Comparison of ENCODE assay signal across 8 cellular contexts in the genomic region with DNA sequence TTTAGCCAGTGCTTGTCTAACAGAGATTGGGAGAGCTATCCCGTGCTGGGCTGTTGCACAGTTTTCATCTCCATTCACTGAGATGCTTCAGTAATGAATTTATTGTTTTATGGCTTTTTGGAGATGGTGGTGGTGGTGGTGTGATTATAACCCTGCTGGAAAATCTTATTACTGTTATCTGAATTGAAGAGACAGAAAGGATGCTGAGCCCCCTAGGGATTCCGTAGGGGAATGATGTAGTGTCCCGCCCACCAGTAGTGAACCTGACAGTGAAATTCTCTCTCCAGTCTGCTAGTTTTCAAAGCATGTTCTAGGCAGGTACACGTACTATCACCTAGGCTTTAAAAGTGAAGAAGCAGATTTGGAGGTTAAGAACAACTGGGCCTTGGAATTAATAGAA. TPM values are rescaled to one million over a fixed set of nuclear protein-coding genes. Genes with fewer than 3 reads are reported as not detected.
DNase-seq lines count a peak whose midpoint lies in the region; ATAC-seq and TF ChIP-seq lines count a peak whose summit lies in the region.

No MANE protein-coding gene starts in this region.

- no peak for TF ChIP-seq EP300 in neural cell (conservative IDR thresholded peaks at IDR 0.05; ENCODE audit: poor library complexity, severe bottlenecking)

- no peaks in the 10 kb centered on the region for H3K27me3 ChIP-seq in neural cell (ENCODE audit: insufficient read depth, low read depth, low read length)

- H3K27ac ChIP-seq in neural cell (ENCODE audit: low read length), result no peak overlapping the region

- no peak overlapping the region for H2AFZ ChIP-seq in neural cell (ENCODE audit: low read depth, low read length)

- peak overlapping the region; percentile 64 for H3K4me2 ChIP-seq in neural cell (ENCODE audit: low read length)

- H3K79me2 ChIP-seq in neural cell (replicated peaks; ENCODE audit: insufficient read depth, low read length), result peaks cover 42% of the 10 kb centered on the region

- no peaks in the 10 kb centered on the region for H3K9me3 ChIP-seq in neural cell (ENCODE audit: low read length)

- H3K36me3 ChIP-seq in neural cell (ENCODE audit: insufficient read depth, low read length), result no peaks in the 10 kb centered on the region

- H4K20me1 ChIP-seq in neural cell (ENCODE audit: insufficient read depth), result no peaks in the 10 kb centered on the region

- peak overlapping the region; percentile 91 for H3K4me3 ChIP-seq in neural cell (ENCODE audit: low read length)

- no peak for ATAC-seq in esophagus mucosa
- ATAC-seq in GM21529 (IDR thresholded peaks at IDR 0.05; ENCODE audit: unreplicated experiment), result no peak

- TF ChIP-seq RAD21 in neural cell (conservative IDR thresholded peaks at IDR 0.05), result no peak

- DNase-seq in COR-L47 (lab: John Stamatoyannopoulos, UW) (peak; percentile 3), LHCN-M2 (ENCODE audit: low read depth) (peak; percentile 45), dermis blood vessel endothelial cell (peak; percentile 66), GF-D8 (lab: John Stamatoyannopoulos, UW) (no peak), MV-4-11 (lab: John Stamatoyannopoulos, UW) (no peak)

- no peaks in the 10 kb centered on the region for H3K9me2 ChIP-seq in neural cell (ENCODE audit: insufficient read depth, low read length)

- peaks cover 13% of the 10 kb centered on the region for H3F3A ChIP-seq in neural cell (ENCODE audit: insufficient read depth, low read length, poor library complexity, severe bottlenecking)

- peak overlapping the region; percentile 71 for H3K9ac ChIP-seq in neural cell (ENCODE audit: low read length)

- no peak for TF ChIP-seq CTCF in neural cell (IDR thresholded peaks at IDR 0.05; ENCODE audit: poor library complexity, severe bottlenecking)

TF ChIP-seq in neural cell, 6 proteins besides CTCF, POLR2A, EP300 and RAD21:
- TF ChIP-seq TAF1 (IDR thresholded peaks at IDR 0.05; ENCODE audit: low read depth), result no peak
- no peak for TF ChIP-seq POLR2AphosphoS5 (IDR thresholded peaks at IDR 0.05)
TF ChIP-seq in neural cell: peak in this region for 0.

RNA-seq across cellular contexts. Expression of gene RAI14, which starts 1.9 kb away (rescaled TPM):
- total RNA-seq in LHCN-M2 (2014; rRNA removed) (64.1 and 72.7 TPM in 2 replicates), dermis blood vessel endothelial cell (204 and 257 TPM in 2 replicates), esophagus mucosa (9.8 TPM)
- 46.8 TPM for polyA plus RNA-seq in LHCN-M2 (2012)
- 6.0 and 7.8 TPM in 2 replicates for polyA plus RNA-seq in neural cell
- 14.8 and 17.3 TPM in 2 replicates for polyA minus RNA-seq in neural cell

Comparison
In these comparisons a context has a peak if more than half of its experiments do, and no peak if none do; other contexts are left out.
1. DNase-seq: peak in COR-L47 (single experiment), LHCN-M2 (single experiment) and dermis blood vessel endothelial cell (single experiment); none in GF-D8 (single experiment) and MV-4-11 (single experiment).